ENCODE assay signal across 19 cellular contexts in genomic region chr5:71873202-71873601, GRCh38.
A peak's percentile ranks its signal among the peaks of the same experiment; 100 is the strongest.
DNase-seq lines count a peak whose midpoint lies in the region; ATAC-seq and TF ChIP-seq lines count a peak whose summit lies in the region.
"Had no signal": no experiment of that assay in that cellular context is flagged by ENCODE, and none has a peak within 500 bp of the region (broad histone marks: within the 10 kb centered on the region; RNA-seq: fewer than 3 reads in every experiment).

No MANE protein-coding gene starts in this region.

- ATAC-seq in GM18498 (IDR thresholded peaks at IDR 0.05; ENCODE audit: unreplicated experiment) = no peak
- ATAC-seq: activated T-cell treated with anti-CD3 and anti-CD28 coated beads, Interleukin-2, amount 50 U/mL, for 72 hours; left lobe of liver; pancreas had no signal

- no peak for TF ChIP-seq CTCF in cardiac muscle cell (IDR thresholded peaks at IDR 0.05; ENCODE audit: low read depth, low read length)

- DNase-seq in DMS153 treated with DMSO at 0.1 percent for 48 hours (lab: John Stamatoyannopoulos, UW; ENCODE audit: unreplicated experiment) = peak; percentile 2
- peak; percentile 80 for DNase-seq in NCI-H146 treated with DMSO at 0.1 percent for 48 hours (lab: John Stamatoyannopoulos, UW; ENCODE audit: unreplicated experiment)
- DNase-seq in NCI-H82 (lab: John Stamatoyannopoulos, UW) = peak; percentile 93
- DNase-seq in cardiac muscle cell (ENCODE audit: low read depth in 1 of 2, low spot score in 1 of 2) = peak in 1 of 2 donors; percentile 84
- no peak for DNase-seq in mesenteric fat pad (ENCODE audit: low spot score)
- DNase-seq in hypothalamus (lab: John Stamatoyannopoulos, UW) = no peak
- DNase-seq in Karpas-422 = no peak
- DNase-seq: activated CD4-positive, alpha-beta memory T cell treated with anti-CD3 and anti-CD28 coated beads for 36 hours; activated naive CD8-positive, alpha-beta T cell treated with anti-CD3 and anti-CD28 coated beads, Interleukin-2, amount 10 ng/mL, durations not matched to agents 7 days and 5 days; activated T-cell treated with anti-CD3 and anti-CD28 coated beads, Interleukin-2, amount 50 U/mL, for 72 hours; Caco-2; central memory CD4-positive, alpha-beta T cell; KG1; pancreas; SK-N-SH; stimulated activated naive CD4-positive, alpha-beta T cell had no signal

- H3K27ac ChIP-seq in cardiac muscle cell (peak overlapping the region; percentile 33), Karpas-422 (ENCODE audit: low read length) (no peak overlapping the region)
- H3K27ac ChIP-seq: pancreas had no signal

- H3K4me3 ChIP-seq in cardiac muscle cell (no peak overlapping the region), Karpas-422 (ENCODE audit: low read length) (no peak overlapping the region)
- H3K4me3 ChIP-seq: pancreas, smooth muscle cell had no signal

- H3K9ac ChIP-seq in Karpas-422 (ENCODE audit: low read length) = no peak overlapping the region
- H3K9ac ChIP-seq: SK-N-SH had no signal

- no peak overlapping the region for H3K4me2 ChIP-seq in Karpas-422 (ENCODE audit: low read depth, low read length, poor library complexity, severe bottlenecking)
- H3K4me2 ChIP-seq: SK-N-SH, smooth muscle cell had no signal

- no peaks in the 10 kb centered on the region for H3K9me2 ChIP-seq in Karpas-422 (replicated peaks; ENCODE audit: insufficient read depth, low read length)
- H3K9me2 ChIP-seq: SK-N-SH had no signal

- H3K9me3 ChIP-seq in cardiac muscle cell (ENCODE audit: low read depth) = no peaks in the 10 kb centered on the region
- H3K9me3 ChIP-seq in Karpas-422 (ENCODE audit: low read length) = no peaks in the 10 kb centered on the region
- H3K9me3 ChIP-seq: Caco-2 had no signal

- H4K20me1 ChIP-seq in Karpas-422 (ENCODE audit: insufficient read depth, low read depth, low read length) = no peaks in the 10 kb centered on the region

- H3K27me3 ChIP-seq in cardiac muscle cell (no peaks in the 10 kb centered on the region), Karpas-422 (ENCODE audit: low read length) (no peaks in the 10 kb centered on the region)
- H3K27me3 ChIP-seq: pancreas had no signal

- no peak overlapping the region for H2AFZ ChIP-seq in Karpas-422 (ENCODE audit: low read length)

- no peaks in the 10 kb centered on the region for H3K79me2 ChIP-seq in Karpas-422 (ENCODE audit: low read length)

- H3K36me3 ChIP-seq in cardiac muscle cell (no peaks in the 10 kb centered on the region), Karpas-422 (ENCODE audit: insufficient read depth, low read length) (no peaks in the 10 kb centered on the region)
- H3K36me3 ChIP-seq: pancreas had no signal

- H3K4me1 ChIP-seq in cardiac muscle cell (ENCODE audit: low read depth) (peaks cover 11% of the 10 kb centered on the region), Karpas-422 (ENCODE audit: low read length) (no peaks in the 10 kb centered on the region)
- H3K4me1 ChIP-seq: Caco-2, pancreas had no signal

Comparison
In these comparisons a context has a peak if more than half of its experiments do, and no peak if none do; other contexts are left out.
1. DNase-seq: peak in DMS153 treated with DMSO at 0.1 percent for 48 hours (single experiment), NCI-H146 treated with DMSO at 0.1 percent for 48 hours (single experiment) and NCI-H82 (single experiment); none in mesenteric fat pad (single experiment), hypothalamus (0 of 51) and Karpas-422 (single experiment).